In genomic region chr2:134676960-134677359, GRCh38 we compare ENCODE assay signal across 16 cellular contexts. TPM values are rescaled to one million over a fixed set of nuclear protein-coding genes. Genes with fewer than 3 reads are reported as not detected.
DNase-seq lines count a peak whose midpoint lies in the region; ATAC-seq lines count a peak whose summit lies in the region.
"Had no signal": no experiment of that assay in that cellular context is flagged by ENCODE, and none has a peak within 500 bp of the region (broad histone marks: within the 10 kb centered on the region; RNA-seq: fewer than 3 reads in every experiment).

No MANE protein-coding gene starts in this region.

- peak; percentile 67 for DNase-seq in activated CD4-positive, alpha-beta T cell treated with anti-CD3 and anti-CD28 coated beads, Interleukin-2, amount 10 ng/mL, durations not matched to agents 24 days and 14 days
- no peak for DNase-seq in activated CD4-positive, alpha-beta T cell treated with anti-CD3 and anti-CD28 coated beads, Interleukin-2, amount 50 U/mL, for 1 hour
- DNase-seq in CD8-positive, alpha-beta memory T cell, result peak in 2 of 5 donors; percentile 24 to 31
- DNase-seq in natural killer cell treated with Interleukin-12 subunit alpha and Interleukin-12 subunit beta and Interleukin-15 and Interleukin-18, amount 100 ng/mL, for 72 hours (ENCODE audit: low spot score), result no peak
- no peak for DNase-seq in SJCRH30
- DNase-seq in effector memory CD4-positive, alpha-beta T cell, result no peak
- DNase-seq: 8988T, hippocampal formation, mucosa of descending colon, NCI-H1092, NCI-H774, ovary, PC-9, upper lobe of right lung had no signal

- peaks cover 15% of the 10 kb centered on the region for H3K9me3 Mint-ChIP-seq in activated CD4-positive, alpha-beta T cell treated with anti-CD3 and anti-CD28 coated beads, Interleukin-2, amount 10 ng/mL, durations not matched to agents 24 days and 14 days
- no peaks in the 10 kb centered on the region for H3K9me3 Mint-ChIP-seq in CD8-positive, alpha-beta memory T cell
- no peaks in the 10 kb centered on the region for H3K9me3 Mint-ChIP-seq in activated T-helper 17 cell treated with anti-CD3 and anti-CD28 coated beads, Interleukin-2, amount 50 U/mL, for 72 hours
- no peaks in the 10 kb centered on the region for H3K9me3 Mint-ChIP-seq in natural killer cell treated with Interleukin-12 subunit alpha and Interleukin-12 subunit beta and Interleukin-15 and Interleukin-18, amount 100 ng/mL, for 72 hours

- H3K4me3 Mint-ChIP-seq in activated CD4-positive, alpha-beta T cell treated with anti-CD3 and anti-CD28 coated beads, Interleukin-2, amount 10 ng/mL, durations not matched to agents 24 days and 14 days, result peak overlapping the region; percentile 55
- H3K4me3 Mint-ChIP-seq in CD8-positive, alpha-beta memory T cell, result peak overlapping the region; percentile 8 to 89 (median 69)
- H3K4me3 Mint-ChIP-seq in activated T-helper 17 cell treated with anti-CD3 and anti-CD28 coated beads, Interleukin-2, amount 50 U/mL, for 72 hours, result peak overlapping the region; percentile 47
- H3K4me3 Mint-ChIP-seq in natural killer cell treated with Interleukin-12 subunit alpha and Interleukin-12 subunit beta and Interleukin-15 and Interleukin-18, amount 100 ng/mL, for 72 hours, result peak overlapping the region; percentile 78

- peaks cover 7% of the 10 kb centered on the region for H3K36me3 Mint-ChIP-seq in activated CD4-positive, alpha-beta T cell treated with anti-CD3 and anti-CD28 coated beads, Interleukin-2, amount 10 ng/mL, durations not matched to agents 24 days and 14 days (ENCODE audit: low read depth)
- H3K36me3 Mint-ChIP-seq in CD8-positive, alpha-beta memory T cell, result peaks cover 0 to 3% (median 3%) of the 10 kb centered on the region in 3 donors
- H3K36me3 Mint-ChIP-seq in activated T-helper 17 cell treated with anti-CD3 and anti-CD28 coated beads, Interleukin-2, amount 50 U/mL, for 72 hours (ENCODE audit: low read depth), result no peaks in the 10 kb centered on the region
- H3K36me3 Mint-ChIP-seq in natural killer cell treated with Interleukin-12 subunit alpha and Interleukin-12 subunit beta and Interleukin-15 and Interleukin-18, amount 100 ng/mL, for 72 hours, result no peaks in the 10 kb centered on the region

- H3K27ac ChIP-seq in CD8-positive, alpha-beta memory T cell (ENCODE audit: low read depth, low read length), result no peak overlapping the region
- no peak overlapping the region for H3K27ac ChIP-seq in SJCRH30
- no peak overlapping the region for H3K27ac ChIP-seq in effector memory CD4-positive, alpha-beta T cell (ENCODE audit: insufficient read depth, low read length, poor library complexity, severe bottlenecking)
- H3K27ac ChIP-seq: ovary, PC-9, upper lobe of right lung had no signal

- H3K36me3 ChIP-seq in CD8-positive, alpha-beta memory T cell (ENCODE audit: insufficient read depth, low read length), result no peaks in the 10 kb centered on the region
- H3K36me3 ChIP-seq in SJCRH30, result no peaks in the 10 kb centered on the region
- no peaks in the 10 kb centered on the region for H3K36me3 ChIP-seq in effector memory CD4-positive, alpha-beta T cell (ENCODE audit: control insufficient read depth, insufficient read depth, low read length)
- H3K36me3 ChIP-seq: ovary, upper lobe of right lung had no signal

- H3K27ac Mint-ChIP-seq in activated CD4-positive, alpha-beta T cell treated with anti-CD3 and anti-CD28 coated beads, Interleukin-2, amount 10 ng/mL, durations not matched to agents 24 days and 14 days, result peak overlapping the region; percentile 14
- H3K27ac Mint-ChIP-seq in CD8-positive, alpha-beta memory T cell, result peak overlapping the region in 7 of 8 donors; percentile 25 to 84 (median 58)
- H3K27ac Mint-ChIP-seq in activated T-helper 17 cell treated with anti-CD3 and anti-CD28 coated beads, Interleukin-2, amount 50 U/mL, for 72 hours, result no peak overlapping the region
- peak overlapping the region; percentile 64 to 76 for H3K27ac Mint-ChIP-seq in natural killer cell treated with Interleukin-12 subunit alpha and Interleukin-12 subunit beta and Interleukin-15 and Interleukin-18, amount 100 ng/mL, for 72 hours

- POLR2A ChIA-PET in CD8-positive, alpha-beta memory T cell (lab: Charles Lee), result no interaction called here

- intact Hi-C loops in activated CD4-positive, alpha-beta T cell treated with anti-CD3 and anti-CD28 coated beads, Interleukin-2, amount 10 ng/mL, durations not matched to agents 24 days and 14 days (cut with micrococcal nuclease), result loop anchor here (10.0 kb wide), 1 partner anchor 378 kb away; the partner anchor contains the start of gene RAB3GAP1

- CTCF ChIA-PET in CD8-positive, alpha-beta memory T cell (lab: Charles Lee), result interaction anchor here (1.5 kb wide), 1 partner anchor 8 kb away, joined by 5 read pairs; no protein-coding TSS in a partner anchor

- H3K4me1 Mint-ChIP-seq in activated CD4-positive, alpha-beta T cell treated with anti-CD3 and anti-CD28 coated beads, Interleukin-2, amount 10 ng/mL, durations not matched to agents 24 days and 14 days, result peaks cover 48% of the 10 kb centered on the region
- H3K4me1 Mint-ChIP-seq in CD8-positive, alpha-beta memory T cell, result peaks cover 74 to 83% (median 74%) of the 10 kb centered on the region in 3 donors
- peaks cover 42% of the 10 kb centered on the region for H3K4me1 Mint-ChIP-seq in activated T-helper 17 cell treated with anti-CD3 and anti-CD28 coated beads, Interleukin-2, amount 50 U/mL, for 72 hours
- peaks cover 61 to 62% of the 10 kb centered on the region in 2 donors for H3K4me1 Mint-ChIP-seq in natural killer cell treated with Interleukin-12 subunit alpha and Interleukin-12 subunit beta and Interleukin-15 and Interleukin-18, amount 100 ng/mL, for 72 hours (ENCODE audit: low read depth in 2 of 2)

- H3K4me3 ChIP-seq in CD8-positive, alpha-beta memory T cell (ENCODE audit: low read length), result no peak overlapping the region
- no peak overlapping the region for H3K4me3 ChIP-seq in SJCRH30
- no peak overlapping the region for H3K4me3 ChIP-seq in effector memory CD4-positive, alpha-beta T cell (ENCODE audit: insufficient read depth, low read depth, low read length, poor library complexity, severe bottlenecking)
- H3K4me3 ChIP-seq: mucosa of descending colon, ovary, PC-9, upper lobe of right lung had no signal

- peaks cover 28% of the 10 kb centered on the region for H3K27me3 Mint-ChIP-seq in activated CD4-positive, alpha-beta T cell treated with anti-CD3 and anti-CD28 coated beads, Interleukin-2, amount 10 ng/mL, durations not matched to agents 24 days and 14 days
- no peaks in the 10 kb centered on the region for H3K27me3 Mint-ChIP-seq in CD8-positive, alpha-beta memory T cell
- H3K27me3 Mint-ChIP-seq in activated T-helper 17 cell treated with anti-CD3 and anti-CD28 coated beads, Interleukin-2, amount 50 U/mL, for 72 hours, result no peaks in the 10 kb centered on the region
- H3K27me3 Mint-ChIP-seq in natural killer cell treated with Interleukin-12 subunit alpha and Interleukin-12 subunit beta and Interleukin-15 and Interleukin-18, amount 100 ng/mL, for 72 hours, result no peaks in the 10 kb centered on the region

- ATAC-seq in activated T-helper 17 cell treated with anti-CD3 and anti-CD28 coated beads, Interleukin-2, amount 50 U/mL, for 72 hours (replicated peaks), result no peak
- peak; percentile 46 to 62 for ATAC-seq in natural killer cell treated with Interleukin-12 subunit alpha and Interleukin-12 subunit beta and Interleukin-15 and Interleukin-18, amount 100 ng/mL, for 72 hours
- no peak for ATAC-seq in GM19397 (IDR thresholded peaks at IDR 0.05; ENCODE audit: unreplicated experiment)
- ATAC-seq: mucosa of descending colon, upper lobe of right lung had no signal

- H3K27me3 ChIP-seq in CD8-positive, alpha-beta memory T cell (ENCODE audit: insufficient read depth, low read length, poor library complexity, severe bottlenecking), result no peaks in the 10 kb centered on the region
- H3K27me3 ChIP-seq in SJCRH30, result peaks cover 10% of the 10 kb centered on the region; the same call in 1 of the 2 replicates
- H3K27me3 ChIP-seq in effector memory CD4-positive, alpha-beta T cell (replicated peaks; ENCODE audit: control insufficient read depth, insufficient read depth, low read length, poor library complexity, severe bottlenecking), result no peaks in the 10 kb centered on the region
- H3K27me3 ChIP-seq: ovary, upper lobe of right lung had no signal

- no peaks in the 10 kb centered on the region for H3K9me3 ChIP-seq in CD8-positive, alpha-beta memory T cell (ENCODE audit: low read length)
- no peaks in the 10 kb centered on the region; the same call in 1 of the 2 replicates for H3K9me3 ChIP-seq in SJCRH30 (replicated peaks)
- H3K9me3 ChIP-seq in effector memory CD4-positive, alpha-beta T cell (ENCODE audit: control insufficient read depth, low read length), result no peaks in the 10 kb centered on the region
- H3K9me3 ChIP-seq: mucosa of descending colon, ovary, upper lobe of right lung had no signal

- H3K4me1 ChIP-seq in CD8-positive, alpha-beta memory T cell (ENCODE audit: insufficient read depth, low read length), result peaks cover 52% of the 10 kb centered on the region
- H3K4me1 ChIP-seq in SJCRH30, result no peaks in the 10 kb centered on the region
- H3K4me1 ChIP-seq in effector memory CD4-positive, alpha-beta T cell (ENCODE audit: control insufficient read depth, insufficient read depth, low read length, poor library complexity, severe bottlenecking), result peaks cover 36% of the 10 kb centered on the region
- H3K4me1 ChIP-seq: upper lobe of right lung had no signal

RNA-seq across cellular contexts. Expression of gene TMEM163, which starts 41.8 kb away (rescaled TPM):
- total RNA-seq in activated CD4-positive, alpha-beta T cell treated with anti-CD3 and anti-CD28 coated beads, Interleukin-2, amount 10 ng/mL, durations not matched to agents 24 days and 14 days, result 0.23 TPM in 1 of 2 replicates, not detected in the other
- not detected for total RNA-seq in CD8-positive, alpha-beta memory T cell
- polyA plus RNA-seq in CD8-positive, alpha-beta memory T cell, result 0.45 TPM
- total RNA-seq in activated T-helper 17 cell treated with anti-CD3 and anti-CD28 coated beads, Interleukin-2, amount 50 U/mL, for 72 hours, result 1 to 10 TPM in 1 of 2 donors, under 1 TPM in 1; 0.26 to 1.3 TPM
- 1 to 10 TPM in 1 of 2 donors, under 1 TPM in 1; 0.93 to 2.6 TPM for total RNA-seq in natural killer cell treated with Interleukin-12 subunit alpha and Interleukin-12 subunit beta and Interleukin-15 and Interleukin-18, amount 100 ng/mL, for 72 hours
- total RNA-seq in SJCRH30 (2014; rRNA removed; shearing (Covaris generic)), result 0.04 TPM in 1 of 2 replicates, not detected in the other

Comparison
In these comparisons a context has a peak if more than half of its experiments do, and no peak if none do; other contexts are left out.
1. ATAC-seq: peak in natural killer cell treated with Interleukin-12 subunit alpha and Interleukin-12 subunit beta and Interleukin-15 and Interleukin-18, amount 100 ng/mL, for 72 hours (2 of 2); none in activated T-helper 17 cell treated with anti-CD3 and anti-CD28 coated beads, Interleukin-2, amount 50 U/mL, for 72 hours (single experiment) and GM19397 (single experiment).
2. Peak in every context shown above with its lines, with median percentiles within 50 percentile points of each other: H3K4me3 Mint-ChIP-seq.